ENCODE assay signal across 8 cellular contexts in the genomic region with DNA sequence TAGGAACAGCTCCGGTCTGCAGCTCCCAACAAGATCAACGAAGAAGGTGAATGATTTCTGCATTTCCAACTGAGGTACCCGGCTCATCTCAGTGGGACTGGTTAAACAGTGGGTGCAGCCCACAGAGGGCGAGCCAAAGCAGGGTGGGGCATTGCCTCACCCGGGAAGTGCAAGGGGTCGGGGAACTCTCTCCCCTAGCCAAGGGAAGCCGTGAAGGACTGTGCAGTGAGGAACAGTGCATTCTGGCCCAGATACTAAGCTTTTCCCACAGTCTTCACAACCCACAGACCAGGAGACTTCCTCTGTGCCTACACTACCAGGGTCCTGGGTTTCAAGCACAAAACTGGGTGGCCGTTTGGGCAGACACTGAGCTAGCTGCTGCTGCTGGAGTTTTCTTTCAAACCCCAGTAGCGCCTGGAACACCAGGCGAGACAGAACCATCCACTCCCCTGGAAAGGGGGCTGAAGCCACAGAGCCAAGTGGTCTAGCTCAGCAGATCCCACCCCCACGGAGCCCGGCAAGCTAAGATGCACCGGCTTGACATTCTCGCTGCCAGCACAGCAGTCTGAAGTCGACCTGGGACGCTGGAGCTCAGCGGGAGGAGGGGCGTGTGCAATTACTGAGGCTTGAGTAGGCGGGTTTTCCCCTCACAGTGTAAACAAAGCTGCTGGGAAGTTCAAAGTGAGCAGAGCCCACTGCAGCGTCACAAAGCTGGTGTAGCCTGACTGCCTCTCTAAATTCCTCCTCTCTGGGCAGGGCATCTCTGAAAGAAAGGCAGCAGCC.
DNase-seq lines count a peak whose midpoint lies in the region; ATAC-seq and TF ChIP-seq lines count a peak whose summit lies in the region.

No MANE protein-coding gene starts in this region.

- no peak for TF ChIP-seq CTCF in hepatocyte (IDR thresholded peaks at IDR 0.05; ENCODE audit: poor library complexity)
- TF ChIP-seq CTCF in sigmoid colon (IDR thresholded peaks at IDR 0.05) = no peak

- peak; percentile 69 to 77 for ATAC-seq in stimulated activated naive B cell treated with anti-CD40 and anti-IgM and Interleukin-4, amounts not matched to agents 10 μg/mL and 1 μg/mL and 100 μg/mL, for 72 hours (replicated peaks)
- ATAC-seq in HG02642 (IDR thresholded peaks at IDR 0.05; ENCODE audit: poor library complexity, unreplicated experiment) = no peak

- peak overlapping the region; percentile 77 for H3K4me2 ChIP-seq in hepatocyte

- H3K4me1 Mint-ChIP-seq in stimulated activated naive B cell treated with anti-CD40 and anti-IgM and Interleukin-4, amounts not matched to agents 10 μg/mL and 1 μg/mL and 100 μg/mL, for 72 hours = peaks cover 17 to 46% of the 10 kb centered on the region in 2 donors

- H3K27me3 ChIP-seq in hepatocyte = no peaks in the 10 kb centered on the region
- no peaks in the 10 kb centered on the region for H3K27me3 ChIP-seq in sigmoid colon

- H3K36me3 ChIP-seq in hepatocyte (replicated peaks; ENCODE audit: insufficient read depth, low read depth) = no peaks in the 10 kb centered on the region
- H3K36me3 ChIP-seq in sigmoid colon = peaks cover 0 to 5% (median 0%) of the 10 kb centered on the region in 4 donors

- intact Hi-C loops in sigmoid colon (cut with DNase I) = no loop called here

- H3K9me3 ChIP-seq in hepatocyte (ENCODE audit: low read depth) (no peaks in the 10 kb centered on the region), sigmoid colon (no peaks in the 10 kb centered on the region)

- H3K36me3 Mint-ChIP-seq in stimulated activated naive B cell treated with anti-CD40 and anti-IgM and Interleukin-4, amounts not matched to agents 10 μg/mL and 1 μg/mL and 100 μg/mL, for 72 hours = peaks cover 20 to 33% of the 10 kb centered on the region in 2 donors

- no peaks in the 10 kb centered on the region for H3K9me2 ChIP-seq in hepatocyte (replicated peaks; ENCODE audit: insufficient read depth)

- no peaks in the 10 kb centered on the region for H3K27me3 Mint-ChIP-seq in stimulated activated naive B cell treated with anti-CD40 and anti-IgM and Interleukin-4, amounts not matched to agents 10 μg/mL and 1 μg/mL and 100 μg/mL, for 72 hours

- no peak for TF ChIP-seq POLR2A in sigmoid colon (IDR thresholded peaks at IDR 0.05)

- no peaks in the 10 kb centered on the region for H3K9me3 Mint-ChIP-seq in stimulated activated naive B cell treated with anti-CD40 and anti-IgM and Interleukin-4, amounts not matched to agents 10 μg/mL and 1 μg/mL and 100 μg/mL, for 72 hours

- H3K4me3 Mint-ChIP-seq in stimulated activated naive B cell treated with anti-CD40 and anti-IgM and Interleukin-4, amounts not matched to agents 10 μg/mL and 1 μg/mL and 100 μg/mL, for 72 hours = no peak overlapping the region

- TF ChIP-seq EP300 in sigmoid colon (IDR thresholded peaks at IDR 0.05) = no peak

- H3K27ac ChIP-seq in hepatocyte (peak overlapping the region; percentile 90), sigmoid colon (peak overlapping the region in 2 of 4 donors; percentile 56 to 58)

- no peak overlapping the region for H3K27ac Mint-ChIP-seq in stimulated activated naive B cell treated with anti-CD40 and anti-IgM and Interleukin-4, amounts not matched to agents 10 μg/mL and 1 μg/mL and 100 μg/mL, for 72 hours

- H3K4me1 ChIP-seq in hepatocyte (ENCODE audit: insufficient read depth) (peaks cover 7% of the 10 kb centered on the region), sigmoid colon (peaks cover 0 to 6% (median 3%) of the 10 kb centered on the region in 4 donors)

- DNase-seq in SIG-M5 treated with dmso at 0.1 percent for 504 hours (lab: John Stamatoyannopoulos, UW; ENCODE audit: unreplicated experiment) = peak; percentile 24
- DNase-seq in SIG-M5 (lab: John Stamatoyannopoulos, UW) = no peak
- DNase-seq in T follicular helper cell (ENCODE audit: low read depth) = peak; percentile 7
- peak; percentile 83 for DNase-seq in hepatocyte (ENCODE audit: low spot score)
- DNase-seq in stimulated activated naive B cell treated with anti-CD40 and anti-IgM and Interleukin-4, amounts not matched to agents 10 μg/mL and 1 μg/mL and 100 μg/mL, for 72 hours = peak; percentile 3
- DNase-seq in sigmoid colon = no peak
- DNase-seq in hippocampal formation (lab: John Stamatoyannopoulos, UW) = no peak

- H3K4me3 ChIP-seq in hepatocyte (no peak overlapping the region), sigmoid colon (no peak overlapping the region)

- no peaks in the 10 kb centered on the region for H4K20me1 ChIP-seq in hepatocyte (ENCODE audit: insufficient read depth, poor library complexity, severe bottlenecking)

- 61% methylated on average over 20 of the region's 20 CpGs for WGBS in hepatocyte (ENCODE audit: low lambda C conversion rate, missing lambda C conversion rate)
- 28 to 51% methylated on average over 20 of the region's 20 CpGs for WGBS in sigmoid colon, 2 donors

- H3K79me2 ChIP-seq in hepatocyte = peaks cover 21% of the 10 kb centered on the region

- no peak overlapping the region for H2AFZ ChIP-seq in hepatocyte

Comparison
In these comparisons a context has a peak if more than half of its experiments do, and no peak if none do; other contexts are left out.
1. DNase-seq: peak in SIG-M5 treated with dmso at 0.1 percent for 504 hours (single experiment), T follicular helper cell (single experiment), hepatocyte (single experiment) and stimulated activated naive B cell treated with anti-CD40 and anti-IgM and Interleukin-4, amounts not matched to agents 10 μg/mL and 1 μg/mL and 100 μg/mL, for 72 hours (single experiment); none in SIG-M5 (single experiment), sigmoid colon (single experiment) and hippocampal formation (0 of 2).